ENCODE assay signal across 14 cellular contexts in the genomic region with DNA sequence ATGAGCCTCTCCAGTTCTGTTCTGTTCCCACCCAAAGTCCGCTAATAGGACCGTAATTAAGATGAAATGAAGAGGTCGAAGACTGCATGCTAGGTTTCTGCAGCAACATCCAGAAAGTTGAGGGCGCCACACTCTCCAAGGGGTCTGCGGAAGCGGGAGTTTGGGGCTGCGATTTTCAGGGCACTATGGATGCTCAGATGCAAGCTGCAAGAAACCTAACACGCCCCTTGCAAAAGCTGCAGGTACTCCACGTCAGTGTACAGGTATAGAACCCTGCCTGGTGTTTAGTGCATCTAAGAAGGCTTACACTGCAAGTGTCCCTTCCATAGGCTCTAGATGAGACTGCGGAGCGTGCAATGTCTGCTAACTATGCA.
DNase-seq lines count a peak whose midpoint lies in the region; ATAC-seq and TF ChIP-seq lines count a peak whose summit lies in the region.
"Had no signal": no experiment of that assay in that cellular context is flagged by ENCODE, and none has a peak within 500 bp of the region (broad histone marks: within the 10 kb centered on the region; RNA-seq: fewer than 3 reads in every experiment).

No MANE protein-coding gene starts in this region.

- no peaks in the 10 kb centered on the region for H3K9me3 ChIP-seq in Panc1 (ENCODE audit: control insufficient read depth, insufficient read depth, low read depth, low read length)
- peaks cover 11% of the 10 kb centered on the region for H3K9me3 ChIP-seq in iPS-18a (ENCODE audit: control insufficient read depth, low read depth, low read length)
- H3K9me3 ChIP-seq: BE2C had no signal

- H3K36me3 ChIP-seq in Panc1 (ENCODE audit: control insufficient read depth, insufficient read depth, low read length) (no peaks in the 10 kb centered on the region), iPS-18a (ENCODE audit: control insufficient read depth, low read depth, low read length) (no peaks in the 10 kb centered on the region)
- H3K36me3 ChIP-seq: BE2C had no signal

- intact Hi-C loops in Panc1 (cut with micrococcal nuclease; ENCODE audit: unreplicated experiment): no loop called here

- H3K36me3 Mint-ChIP-seq in activated T-cell treated with anti-CD3 and anti-CD28 coated beads, Interleukin-2, amount 50 U/mL, for 72 hours (ENCODE audit: insufficient read depth in 2 of 2): peaks cover 0 to 2% of the 10 kb centered on the region in 2 donors
- H3K36me3 Mint-ChIP-seq in activated T-cell treated with anti-CD3 and anti-CD28 coated beads, Interleukin-2, amount 50 U/mL, for 24 hours (ENCODE audit: low read depth): no peaks in the 10 kb centered on the region

- H3K9me3 Mint-ChIP-seq in activated T-cell treated with anti-CD3 and anti-CD28 coated beads, Interleukin-2, amount 50 U/mL, for 72 hours: no peaks in the 10 kb centered on the region
- no peaks in the 10 kb centered on the region for H3K9me3 Mint-ChIP-seq in activated T-cell treated with anti-CD3 and anti-CD28 coated beads, Interleukin-2, amount 50 U/mL, for 24 hours
- no peaks in the 10 kb centered on the region for H3K9me3 Mint-ChIP-seq in stimulated activated naive CD8-positive, alpha-beta T cell treated with anti-CD3 and anti-CD28 coated beads, Interleukin-15, amount 100 ng/mL, for 72 hours

- TF ChIP-seq CTCF in Panc1 (IDR thresholded peaks at IDR 0.05): no peak

- in situ Hi-C loops in Panc1 (cut with HindIII; ENCODE audit: low pct_unique_long_range_greater_than_20kb, low sequenced_read_pairs): no loop called here

- peaks cover 11% of the 10 kb centered on the region for H3K27me3 ChIP-seq in Panc1 (ENCODE audit: control insufficient read depth, insufficient read depth, low read length)
- H3K27me3 ChIP-seq in iPS-18a (ENCODE audit: control insufficient read depth, insufficient read depth, low read length): peaks cover 71% of the 10 kb centered on the region

- H3K4me3 ChIP-seq in Panc1 (ENCODE audit: low read depth in 2 of 2, low read length in 2 of 2) (peak overlapping the region; percentile 36 to 52; a peak in 3 of 4 replicates), iPS-18a (ENCODE audit: low read length) (peak overlapping the region; percentile 56)

- H3K27me3 Mint-ChIP-seq in activated T-cell treated with anti-CD3 and anti-CD28 coated beads, Interleukin-2, amount 50 U/mL, for 72 hours (ENCODE audit: low read depth): peaks cover 72% of the 10 kb centered on the region
- H3K27me3 Mint-ChIP-seq in activated T-cell treated with anti-CD3 and anti-CD28 coated beads, Interleukin-2, amount 50 U/mL, for 24 hours: peaks cover 71% of the 10 kb centered on the region
- H3K27me3 Mint-ChIP-seq in stimulated activated naive CD8-positive, alpha-beta T cell treated with anti-CD3 and anti-CD28 coated beads, Interleukin-15, amount 100 ng/mL, for 72 hours: peaks cover 39% of the 10 kb centered on the region

- no peak overlapping the region for H3K27ac Mint-ChIP-seq in activated T-cell treated with anti-CD3 and anti-CD28 coated beads, Interleukin-2, amount 50 U/mL, for 72 hours
- no peak overlapping the region for H3K27ac Mint-ChIP-seq in activated T-cell treated with anti-CD3 and anti-CD28 coated beads, Interleukin-2, amount 50 U/mL, for 24 hours
- peak overlapping the region in 1 of 2 donors; percentile 59 for H3K27ac Mint-ChIP-seq in stimulated activated naive CD8-positive, alpha-beta T cell treated with anti-CD3 and anti-CD28 coated beads, Interleukin-15, amount 100 ng/mL, for 72 hours

- POLR2A ChIA-PET in Panc1 (lab: Charles Lee): no interaction called here

- CTCF ChIA-PET in Panc1 (lab: Charles Lee): no interaction called here

- peaks cover 16% of the 10 kb centered on the region for H3K4me1 Mint-ChIP-seq in activated T-cell treated with anti-CD3 and anti-CD28 coated beads, Interleukin-2, amount 50 U/mL, for 72 hours (ENCODE audit: low read depth)
- peaks cover 14% of the 10 kb centered on the region for H3K4me1 Mint-ChIP-seq in activated T-cell treated with anti-CD3 and anti-CD28 coated beads, Interleukin-2, amount 50 U/mL, for 24 hours (ENCODE audit: low read depth)
- H3K4me1 Mint-ChIP-seq in stimulated activated naive CD8-positive, alpha-beta T cell treated with anti-CD3 and anti-CD28 coated beads, Interleukin-15, amount 100 ng/mL, for 72 hours: peaks cover 14% of the 10 kb centered on the region

- peak overlapping the region; percentile 83 to 85 for H3K4me3 Mint-ChIP-seq in activated T-cell treated with anti-CD3 and anti-CD28 coated beads, Interleukin-2, amount 50 U/mL, for 72 hours
- no peak overlapping the region for H3K4me3 Mint-ChIP-seq in activated T-cell treated with anti-CD3 and anti-CD28 coated beads, Interleukin-2, amount 50 U/mL, for 24 hours
- peak overlapping the region; percentile 79 to 81 for H3K4me3 Mint-ChIP-seq in stimulated activated naive CD8-positive, alpha-beta T cell treated with anti-CD3 and anti-CD28 coated beads, Interleukin-15, amount 100 ng/mL, for 72 hours

- BruUV-seq in Panc1 (replicated peaks; lab: Mats Ljungman, UMichigan): no TSS peak

- no peak overlapping the region for H3K9ac ChIP-seq in iPS-18a (ENCODE audit: low read length)

- no peak overlapping the region for H3K27ac ChIP-seq in Panc1 (ENCODE audit: low read length)
- no peak overlapping the region for H3K27ac ChIP-seq in iPS-18a (ENCODE audit: low read length)

- no peak for ATAC-seq in activated T-cell treated with anti-CD3 and anti-CD28 coated beads, Interleukin-2, amount 50 U/mL, for 72 hours (replicated peaks in 1 of 2)
- ATAC-seq in Panc1: 0 out of 2 replicates have a peak, but pooled peaks have one; percentile 19
- no peak for ATAC-seq in stimulated activated naive CD8-positive, alpha-beta T cell treated with anti-CD3 and anti-CD28 coated beads, Interleukin-15, amount 100 ng/mL, for 72 hours
- no peak for ATAC-seq in GM21529 (IDR thresholded peaks at IDR 0.05; ENCODE audit: unreplicated experiment)
- no peak for ATAC-seq in HG03280 (IDR thresholded peaks at IDR 0.05; ENCODE audit: unreplicated experiment)
- ATAC-seq: left colon had no signal

- DNase-seq in activated T-cell treated with anti-CD3 and anti-CD28 coated beads, Interleukin-2, amount 50 U/mL, for 72 hours: no peak
- no peak for DNase-seq in activated T-cell treated with anti-CD3 and anti-CD28 coated beads, Interleukin-2, amount 50 U/mL, for 24 hours
- DNase-seq in Panc1 (ENCODE audit: low read depth, low spot score): no peak
- DNase-seq in stimulated activated naive CD8-positive, alpha-beta T cell treated with anti-CD3 and anti-CD28 coated beads, Interleukin-15, amount 100 ng/mL, for 72 hours: no peak
- DNase-seq in stimulated activated CD4-positive, alpha-beta T cell treated with anti-CD3 and anti-CD28 coated beads, Interleukin-15, amount 100 ng/mL, for 24 hours: no peak
- DNase-seq: BE2C; left colon; NCI-H187 treated with DMSO at 0.1 percent for 48 hours; posterior cingulate gyrus; stimulated activated CD4-positive, alpha-beta T cell treated with anti-CD3 and anti-CD28 coated beads, Interleukin-2, amount 100 ng/mL, for 48 hours; substantia nigra had no signal

- H3K4me1 ChIP-seq in Panc1 (ENCODE audit: control insufficient read depth, insufficient read depth, low read length) (peaks cover 2% of the 10 kb centered on the region; the same call in 1 of the 2 replicates), iPS-18a (ENCODE audit: control insufficient read depth, low read depth, low read length) (no peaks in the 10 kb centered on the region)
- H3K4me1 ChIP-seq: BE2C had no signal
